9 cellular contexts compared by ENCODE assay signal in genomic region chr22:20980938-20981722, GRCh38. TPM values are rescaled to one million over a fixed set of nuclear protein-coding genes. Genes with fewer than 3 reads are reported as not detected.
DNase-seq lines count a peak whose midpoint lies in the region; ATAC-seq and TF ChIP-seq lines count a peak whose summit lies in the region.
"Had no signal": no experiment of that assay in that cellular context is flagged by ENCODE, and none has a peak within 500 bp of the region (broad histone marks: within the 10 kb centered on the region; RNA-seq: fewer than 3 reads in every experiment).

No MANE protein-coding gene starts in this region.

- peak overlapping the region; percentile 76 for H3K23ac ChIP-seq in mesendoderm (ENCODE audit: low read length)

- no peak for DNase-seq in left ventricle myocardium inferior
- DNase-seq in cardiac septum (ENCODE audit: low spot score), result no peak
- DNase-seq in mesendoderm, result no peak
- no peak for DNase-seq in uterus
- no peak for DNase-seq in NCI-H2196 (lab: John Stamatoyannopoulos, UW; ENCODE audit: unreplicated experiment)
- DNase-seq in NCI-H2107 (lab: John Stamatoyannopoulos, UW), result no peak
- DNase-seq: NCI-H524 treated with DMSO at 0.1 percent for 48 hours had no signal

- peak overlapping the region; percentile 81 for H3K4me2 ChIP-seq in mesendoderm (ENCODE audit: low read length)

- H3K79me2 ChIP-seq in mesendoderm (ENCODE audit: control insufficient read depth, insufficient read depth, low read length), result no peaks in the 10 kb centered on the region

- H2AK5ac ChIP-seq in mesendoderm (ENCODE audit: low read length), result peak overlapping the region; percentile 91

- H3K4me1 ChIP-seq in left ventricle myocardium inferior (peaks cover 36% of the 10 kb centered on the region), mesendoderm (ENCODE audit: control insufficient read depth, low read depth, low read length) (peaks cover 9% of the 10 kb centered on the region), uterus (peaks cover 0 to 19% of the 10 kb centered on the region in 2 donors)

- peak overlapping the region; percentile 99 for H3K56ac ChIP-seq in mesendoderm (ENCODE audit: low read length)

- TF ChIP-seq POLR2A in uterus (IDR thresholded peaks at IDR 0.05), result no peak

- H4K5ac ChIP-seq in mesendoderm (ENCODE audit: low read length), result no peak overlapping the region

- peaks cover 47% of the 10 kb centered on the region for H3K4me1 Mint-ChIP-seq in brain

- no CpG with 5 or more reads among the region's 10 CpGs for WGBS in mesendoderm (ENCODE audit: extremely low coverage, insufficient coverage, low lambda C conversion rate)

- H3K9ac ChIP-seq in mesendoderm (ENCODE audit: low read length), result peak overlapping the region; percentile 98

- H2BK120ac ChIP-seq in mesendoderm (ENCODE audit: low read depth, low read length), result no peak overlapping the region

- no peak overlapping the region for H3K18ac ChIP-seq in mesendoderm (ENCODE audit: low read length)

- intact Hi-C loops in left ventricle myocardium inferior (cut with micrococcal nuclease) (no loop called here), cardiac septum (cut with DNase I) (loop anchor here (5.0 kb wide), 1 partner anchor 124 kb away; the partner anchor contains the start of genes PI4KA and SNAP29), uterus (cut with DNase I; ENCODE audit: low total_unique reads) (no loop called here)

- H3K36me3 Mint-ChIP-seq in brain, result peaks cover 6% of the 10 kb centered on the region

- H3K79me1 ChIP-seq in mesendoderm (ENCODE audit: low read length), result peaks cover 4% of the 10 kb centered on the region

- H3K27ac ChIP-seq in left ventricle myocardium inferior (replicated peaks), result peak overlapping the region; percentile 95
- no peak overlapping the region for H3K27ac ChIP-seq in mesendoderm (ENCODE audit: low read depth, low read length)
- peak overlapping the region; percentile 85 to 92 for H3K27ac ChIP-seq in uterus

- H3K9me3 Mint-ChIP-seq in brain, result peaks cover 0 to 8% (median 0%) of the 10 kb centered on the region in 5 experiments

- H4K8ac ChIP-seq in mesendoderm (ENCODE audit: low read depth, low read length), result no peak overlapping the region

- no peak overlapping the region for H3K4ac ChIP-seq in mesendoderm (ENCODE audit: low read depth, low read length)

- ATAC-seq in GM21390 (IDR thresholded peaks at IDR 0.05; ENCODE audit: unreplicated experiment), result no peak

- no peak overlapping the region for H2BK15ac ChIP-seq in mesendoderm (replicated peaks; ENCODE audit: low read depth)

- TF ChIP-seq CTCF in left ventricle myocardium inferior (IDR thresholded peaks at IDR 0.05; ENCODE audit: borderline replicate concordance) (no peak), brain (conservative IDR thresholded peaks at IDR 0.05) (no peak), uterus (IDR thresholded peaks at IDR 0.05) (no peak)

- H3K27me3 ChIP-seq in left ventricle myocardium inferior (ENCODE audit: low read depth), result no peaks in the 10 kb centered on the region
- H3K27me3 ChIP-seq in mesendoderm (ENCODE audit: insufficient read depth, low read length, poor library complexity), result no peaks in the 10 kb centered on the region
- H3K27me3 ChIP-seq in uterus, result no peaks in the 10 kb centered on the region

- H2BK5ac ChIP-seq in mesendoderm (ENCODE audit: low read length), result peak overlapping the region; percentile 54

- H3K9me3 ChIP-seq in left ventricle myocardium inferior (replicated peaks), result peaks cover 7% of the 10 kb centered on the region
- H3K9me3 ChIP-seq in uterus, result no peaks in the 10 kb centered on the region

- peak overlapping the region; percentile 90 to 99 (median 95) for H3K27ac Mint-ChIP-seq in brain

- peak overlapping the region; percentile 93 for H3K4me3 ChIP-seq in left ventricle myocardium inferior
- H3K4me3 ChIP-seq in mesendoderm (ENCODE audit: low read length), result peak overlapping the region; percentile 53
- H3K4me3 ChIP-seq in uterus, result peak overlapping the region; percentile 88 to 93

- no peaks in the 10 kb centered on the region for H3K27me3 Mint-ChIP-seq in brain

- H3K36me3 ChIP-seq in left ventricle myocardium inferior (peaks cover 12% of the 10 kb centered on the region), mesendoderm (ENCODE audit: control insufficient read depth, insufficient read depth, low read length) (no peaks in the 10 kb centered on the region), uterus (no peaks in the 10 kb centered on the region)

- peak overlapping the region; percentile 98 to 100 (median 99) for H3K4me3 Mint-ChIP-seq in brain

RNA-seq across cellular contexts. Expression of gene LZTR1, which starts 1.0 kb away (rescaled TPM):
- total RNA-seq in left ventricle myocardium inferior, result 18.1 TPM
- total RNA-seq in cardiac septum, result 33.0 TPM
- polyA plus RNA-seq in brain (ENCODE audit: insufficient read depth, low read depth, low replicate concordance), result 25.4 TPM
- 11.8 TPM for polyA plus RNA-seq in mesendoderm (2013, experiment 1 of 2)
- polyA plus RNA-seq in mesendoderm (2013, experiment 2 of 2), result 11.9 TPM
- 10 to 100 TPM; 18.2 to 73.7 (median 56.1) TPM for total RNA-seq in uterus

RNA-seq across cellular contexts. Expression of gene AIFM3, which starts 14.1 kb away (rescaled TPM):
- 0.47 TPM for total RNA-seq in left ventricle myocardium inferior
- 0.54 TPM for total RNA-seq in cardiac septum
- polyA plus RNA-seq in brain (ENCODE audit: insufficient read depth, low read depth, low replicate concordance), result 33.8 TPM
- 0.11 TPM for polyA plus RNA-seq in mesendoderm (2013, experiment 1 of 2)
- 0.27 TPM for polyA plus RNA-seq in mesendoderm (2013, experiment 2 of 2)
- 1 to 10 TPM in 2 of 4 donors, not detected in 2; 3.2 to 3.4 TPM for total RNA-seq in uterus

RNA-seq across cellular contexts. Expression of gene THAP7, which starts 20.8 kb away (rescaled TPM):
- total RNA-seq in left ventricle myocardium inferior (17.8 TPM), cardiac septum (18.2 TPM), uterus (10 to 100 TPM; 16.2 to 45.9 (median 30.9) TPM)
- 57.9 TPM for polyA plus RNA-seq in brain (ENCODE audit: insufficient read depth, low read depth, low replicate concordance)
- 21.8 TPM for polyA plus RNA-seq in mesendoderm (2013, experiment 1 of 2)
- polyA plus RNA-seq in mesendoderm (2013, experiment 2 of 2), result 21.7 TPM

RNA-seq across cellular contexts. Expression of gene P2RX6, which starts 33.8 kb away (rescaled TPM):
- 3.5 TPM for total RNA-seq in left ventricle myocardium inferior
- 5.4 TPM for total RNA-seq in cardiac septum
- polyA plus RNA-seq in brain (ENCODE audit: insufficient read depth, low read depth, low replicate concordance), result 3.5 TPM
- polyA plus RNA-seq in mesendoderm (2013, experiment 1 of 2), result not detected
- polyA plus RNA-seq in mesendoderm (2013, experiment 2 of 2), result not detected
- total RNA-seq in uterus, result 1 to 10 TPM in 2 of 4 donors, under 1 TPM in 1, not detected in 1; 0.76 to 1.5 (median 1.2) TPM

RNA-seq across cellular contexts. Expression of gene SLC7A4, which starts 51.2 kb away (rescaled TPM):
- 0.25 TPM for total RNA-seq in left ventricle myocardium inferior
- total RNA-seq in cardiac septum, result not detected
- 7.3 TPM for polyA plus RNA-seq in brain (ENCODE audit: insufficient read depth, low read depth, low replicate concordance)
- polyA plus RNA-seq in mesendoderm (2013, experiment 1 of 2), result 0.03 TPM
- not detected for polyA plus RNA-seq in mesendoderm (2013, experiment 2 of 2)
- 1 to 10 TPM in 1 of 4 donors, under 1 TPM in 2, not detected in 1; 0.35 to 7.9 (median 0.43) TPM for total RNA-seq in uterus
